8 cellular contexts compared by ENCODE assay signal in genomic region chr10:73495226-73495883, GRCh38. TPM values are rescaled to one million over a fixed set of nuclear protein-coding genes. Genes with fewer than 3 reads are reported as not detected.
DNase-seq lines count a peak whose midpoint lies in the region; ATAC-seq and TF ChIP-seq lines count a peak whose summit lies in the region.

No MANE protein-coding gene starts in this region.

- no peaks in the 10 kb centered on the region; the same call in 1 of the 2 replicates for H3K9me3 ChIP-seq in AG04450 (ENCODE audit: control insufficient read depth, insufficient read depth, low read length)

- peak overlapping the region; percentile 97 for H3K27ac ChIP-seq in AG04450 (ENCODE audit: low read depth, low read length)

- no peaks in the 10 kb centered on the region for H3K9me3 Mint-ChIP-seq in chondrocyte (ENCODE audit: low read depth)

- H3K27ac Mint-ChIP-seq in chondrocyte (ENCODE audit: unreplicated experiment), result peak overlapping the region; percentile 98

- POLR2A ChIA-PET in AG04450 (lab: Yijun Ruan, JAX), result interaction anchor here (0.6 to 2.4 kb wide), 6 partner anchors 13 to 130 kb away, joined by 3 to 7 read pairs (median 6); no protein-coding TSS in a partner anchor

- no peaks in the 10 kb centered on the region for H3K27me3 Mint-ChIP-seq in chondrocyte (ENCODE audit: low read depth)

- H3K36me3 Mint-ChIP-seq in chondrocyte (ENCODE audit: low read depth), result no peaks in the 10 kb centered on the region

- H3K4me3 ChIP-seq in AG04450 (ENCODE audit: low read depth, low read length), result peak overlapping the region; percentile 92

- H3K4me1 Mint-ChIP-seq in chondrocyte (ENCODE audit: low read depth), result peaks cover 38% of the 10 kb centered on the region

- CTCF ChIA-PET in AG04450 (lab: Charles Lee), result no interaction called here

- peak overlapping the region; percentile 98 for H3K4me3 Mint-ChIP-seq in chondrocyte (ENCODE audit: unreplicated experiment)

- ATAC-seq in GM18867 (IDR thresholded peaks at IDR 0.05; ENCODE audit: unreplicated experiment), result peak; percentile 92
- peak; percentile 90 for ATAC-seq in HG03095 (IDR thresholded peaks at IDR 0.05; ENCODE audit: unreplicated experiment)

- peak; percentile 57 for DNase-seq in AG04450 (ENCODE audit: low read depth, low spot score)
- peak; percentile 53 for DNase-seq in NCI-H446 treated with DMSO at 0.1 percent for 48 hours (lab: John Stamatoyannopoulos, UW)
- DNase-seq in activated CD4-positive, alpha-beta T cell treated with anti-CD3 and anti-CD28 coated beads for 24 hours (ENCODE audit: low read depth in 2 of 2), result peak; percentile 65 to 77
- DNase-seq in chondrocyte (ENCODE audit: low spot score), result peak; percentile 94
- peak; percentile 92 for DNase-seq in left kidney (ENCODE audit: low read depth, low spot score)
- peak; percentile 87 to 89 for DNase-seq in stimulated activated CD4-positive, alpha-beta T cell treated with anti-CD3 and anti-CD28 coated beads, Interleukin-2, amount 100 ng/mL, for 24 hours

- no peaks in the 10 kb centered on the region for H3K27me3 ChIP-seq in AG04450 (ENCODE audit: control insufficient read depth, insufficient read depth, low read length)

- TF ChIP-seq CTCF in AG04450 (IDR thresholded peaks at IDR 0.05; ENCODE audit: low read depth, low read length) (no peak), chondrocyte (IDR thresholded peaks at IDR 0.05) (no peak)

RNA-seq across cellular contexts. Expression of gene PPP3CB, which starts 0.5 kb away (rescaled TPM):
- 35.9 and 41.8 TPM in 2 replicates for polyA plus RNA-seq in AG04450 (2011; rRNA removed)
- polyA minus RNA-seq in AG04450 (2011; rRNA and poly(A)+ RNA removed), result 27.7 and 33.8 TPM in 2 replicates
- 59.4 to 61.1 TPM (median 60.5 TPM) in 3 replicates for total RNA-seq in chondrocyte

Comparison
In these comparisons a context has a peak if more than half of its experiments do, and no peak if none do; other contexts are left out.
1. Peak in every context shown above with its lines: DNase-seq, ATAC-seq, H3K4me3 ChIP-seq and H3K27ac ChIP-seq.